8 cellular contexts compared by ENCODE assay signal in the genomic region with DNA sequence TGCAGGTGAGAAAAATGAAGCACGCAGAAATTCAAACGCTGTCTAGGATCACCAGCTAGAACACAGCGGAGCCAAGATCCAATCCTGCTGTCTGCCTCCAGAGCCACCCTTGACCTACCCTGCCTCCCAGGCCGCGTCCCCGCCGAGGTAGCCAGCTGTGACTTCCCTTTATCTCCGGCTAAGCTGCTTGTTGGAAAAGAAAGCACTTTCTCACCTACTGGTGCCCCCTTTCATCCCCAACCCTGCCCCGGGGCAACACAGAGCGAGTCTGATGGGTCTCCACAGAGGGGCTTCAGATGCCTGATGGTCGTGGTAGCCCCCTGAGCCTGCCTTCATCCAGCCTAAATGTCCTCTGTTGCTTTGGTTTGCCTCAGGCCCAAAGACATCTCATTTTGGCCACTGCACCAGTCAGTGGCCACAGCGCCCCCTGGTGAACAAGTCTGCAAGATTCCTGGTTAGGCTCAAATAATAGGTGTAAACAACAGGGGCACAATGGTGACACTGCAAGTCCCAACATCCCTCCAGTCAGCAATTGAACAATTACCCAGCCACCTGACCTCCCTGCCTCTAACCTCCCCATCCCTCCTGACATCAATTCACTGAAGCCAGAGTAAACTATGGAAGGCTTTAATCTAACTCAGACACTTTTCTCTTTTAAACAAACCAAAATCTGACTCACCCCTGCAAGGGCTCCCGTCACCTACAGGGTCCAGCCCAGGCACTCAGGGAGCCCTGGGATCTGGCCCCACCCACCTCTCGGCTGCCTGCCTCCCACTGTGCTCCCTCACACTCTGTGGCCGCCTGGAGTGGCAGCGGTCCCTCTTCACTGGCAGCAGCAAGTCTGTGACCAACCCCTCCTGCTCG. TPM values are rescaled to one million over a fixed set of nuclear protein-coding genes. Genes with fewer than 3 reads are reported as not detected.
DNase-seq lines count a peak whose midpoint lies in the region; ATAC-seq lines count a peak whose summit lies in the region.

No MANE protein-coding gene starts in this region.

- peaks cover 3% of the 10 kb centered on the region for H3K4me1 Mint-ChIP-seq in T-helper 1 cell treated with Interleukin-12 subunit alpha and Interleukin-12 subunit beta and Interleukin-4 antibody, amounts not matched to agents 30 μg/mL and 1 μg/mL, for 36 hours (ENCODE audit: low read depth)

- no peak overlapping the region for H3K4me3 ChIP-seq in Jurkat, Clone E6-1 (ENCODE audit: low read length)
- H3K4me3 ChIP-seq in right cardiac atrium (ENCODE audit: low read length) (no peak overlapping the region), skeletal muscle cell (ENCODE audit: low read depth, low read length) (no peak overlapping the region)

- H3K4me3 Mint-ChIP-seq in T-helper 1 cell treated with Interleukin-12 subunit alpha and Interleukin-12 subunit beta and Interleukin-4 antibody, amounts not matched to agents 30 μg/mL and 1 μg/mL, for 36 hours, result no peak overlapping the region

- DNase-seq in activated gamma-delta T cell treated with Interleukin-2 at 50 U/mL for 16 hours (peak; percentile 60), activated gamma-delta T cell (lab: John Stamatoyannopoulos, UW) (no peak), amniotic stem cell (lab: John Stamatoyannopoulos, UW) (peak; percentile 32), right cardiac atrium (peak; percentile 68 to 88 (median 79)), skeletal muscle cell (ENCODE audit: low read depth) (peak; percentile 16), mesenteric fat pad (ENCODE audit: low spot score) (no peak)
- DNase-seq in Jurkat, Clone E6-1 (ENCODE audit: low read depth, low spot score), result peak; percentile 33

- intact Hi-C loops in right cardiac atrium (cut with DNase I), result no loop called here

- H3K9me3 ChIP-seq in right cardiac atrium (ENCODE audit: control insufficient read depth, low read length), result no peaks in the 10 kb centered on the region

- no peaks in the 10 kb centered on the region for H3K4me1 ChIP-seq in right cardiac atrium (ENCODE audit: control insufficient read depth, insufficient read depth, low read length)

- H3K36me3 Mint-ChIP-seq in T-helper 1 cell treated with Interleukin-12 subunit alpha and Interleukin-12 subunit beta and Interleukin-4 antibody, amounts not matched to agents 30 μg/mL and 1 μg/mL, for 36 hours (ENCODE audit: low read depth), result peaks cover 5% of the 10 kb centered on the region

- 62% methylated on average over 17 of the region's 17 CpGs for WGBS in right cardiac atrium

- H3K27ac ChIP-seq in right cardiac atrium (ENCODE audit: low read length), result no peak overlapping the region

- ATAC-seq in right cardiac atrium, result peak; percentile 49 to 52

- no peaks in the 10 kb centered on the region for H3K27me3 ChIP-seq in right cardiac atrium (ENCODE audit: control insufficient read depth, insufficient read depth)

- no peaks in the 10 kb centered on the region for H3K9me3 Mint-ChIP-seq in T-helper 1 cell treated with Interleukin-12 subunit alpha and Interleukin-12 subunit beta and Interleukin-4 antibody, amounts not matched to agents 30 μg/mL and 1 μg/mL, for 36 hours

- no peaks in the 10 kb centered on the region for H3K27me3 Mint-ChIP-seq in T-helper 1 cell treated with Interleukin-12 subunit alpha and Interleukin-12 subunit beta and Interleukin-4 antibody, amounts not matched to agents 30 μg/mL and 1 μg/mL, for 36 hours (ENCODE audit: low read depth)

- H3K27ac Mint-ChIP-seq in T-helper 1 cell treated with Interleukin-12 subunit alpha and Interleukin-12 subunit beta and Interleukin-4 antibody, amounts not matched to agents 30 μg/mL and 1 μg/mL, for 36 hours, result peak overlapping the region; percentile 57

RNA-seq across cellular contexts. Expression of a gene that starts 27.3 kb away (rescaled TPM):
- not detected for polyA plus RNA-seq in Jurkat, Clone E6-1 (2012; ENCODE audit: insufficient read depth, insufficient read length)
- total RNA-seq in right cardiac atrium, result not detected
- 0.11 TPM for polyA plus RNA-seq in right cardiac atrium
- total RNA-seq in mesenteric fat pad, result not detected

RNA-seq across cellular contexts. Expression of a gene that starts 51.4 kb away (rescaled TPM):
- 45.7 TPM for polyA plus RNA-seq in Jurkat, Clone E6-1 (2012; ENCODE audit: insufficient read depth, insufficient read length)
- total RNA-seq in right cardiac atrium, result 10 to 100 TPM; 35.8 to 50.9 (median 37.2) TPM
- polyA plus RNA-seq in right cardiac atrium, result 19.5 TPM
- 8.9 TPM for total RNA-seq in mesenteric fat pad

Comparison
In these comparisons a context has a peak if more than half of its experiments do, and no peak if none do; other contexts are left out.
1. DNase-seq: peak in activated gamma-delta T cell treated with Interleukin-2 at 50 U/mL for 16 hours (single experiment), Jurkat, Clone E6-1 (single experiment), amniotic stem cell (single experiment), right cardiac atrium (3 of 3) and skeletal muscle cell (single experiment); none in activated gamma-delta T cell (single experiment) and mesenteric fat pad (single experiment).